Comparison of ENCODE assay signal across 20 cellular contexts in genomic region chr4:10276152-10276551, GRCh38.
DNase-seq lines count a peak whose midpoint lies in the region; ATAC-seq, FAIRE-seq and TF ChIP-seq lines count a peak whose summit lies in the region.
"Had no signal": no experiment of that assay in that cellular context is flagged by ENCODE, and none has a peak within 500 bp of the region (broad histone marks: within the 10 kb centered on the region; RNA-seq: fewer than 3 reads in every experiment).

No MANE protein-coding gene starts in this region.

- H3K4me3 Mint-ChIP-seq in stimulated activated effector memory CD8-positive, alpha-beta T cell treated with anti-CD3 and anti-CD28 coated beads, Interleukin-12 subunit alpha, Interleukin-12 subunit beta, amount 100 ng/mL, for 72 hours: no peak overlapping the region
- H3K4me3 Mint-ChIP-seq: CD4-positive, alpha-beta T cell had no signal

- TF ChIP-seq EP300 in K562 (IDR thresholded peaks at IDR 0.05; ENCODE audit: low read length): no peak

- intact Hi-C loops in K562 (cut with micrococcal nuclease): no loop called here

- no peaks in the 10 kb centered on the region for H3K36me3 ChIP-seq in BLaER1 treated with 17β-estradiol and CSF1 and Interleukin-3, amounts not matched to agents 10 nM and 100 nM
- no peaks in the 10 kb centered on the region for H3K36me3 ChIP-seq in K562 (ENCODE audit: control insufficient read depth, insufficient read depth, low read length)
- H3K36me3 ChIP-seq: HAP-1 had no signal

- no peak for TF ChIP-seq RAD21 in K562 (CRISPR knock-in tag; conservative IDR thresholded peaks at IDR 0.05 in 1 of 2, IDR thresholded peaks at IDR 0.05 in 1 of 2)

- no peaks in the 10 kb centered on the region for H3K4me1 Mint-ChIP-seq in stimulated activated effector memory CD8-positive, alpha-beta T cell treated with anti-CD3 and anti-CD28 coated beads, Interleukin-12 subunit alpha, Interleukin-12 subunit beta, amount 100 ng/mL, for 72 hours

- no peaks in the 10 kb centered on the region for H3K79me2 ChIP-seq in K562 (ENCODE audit: control insufficient read depth, insufficient read depth, low read length)

- H3K27ac ChIP-seq in BLaER1 treated with 17β-estradiol and CSF1 and Interleukin-3, amounts not matched to agents 10 nM and 100 nM: no peak overlapping the region
- H3K27ac ChIP-seq in K562 (ENCODE audit: extremely low read depth, low read depth, low read length): no peak overlapping the region
- H3K27ac ChIP-seq: A549, HL-60 had no signal

- H3K4me2 ChIP-seq in BLaER1 treated with 17β-estradiol and CSF1 and Interleukin-3, amounts not matched to agents 10 nM and 100 nM: peak overlapping the region; percentile 24 to 54 (median 37); a peak in 21 of 22 replicates
- no peak overlapping the region for H3K4me2 ChIP-seq in K562 (ENCODE audit: insufficient read depth, low read length)
- H3K4me2 ChIP-seq: A549 had no signal

- H3K4me1 ChIP-seq in BLaER1 treated with 17β-estradiol and CSF1 and Interleukin-3, amounts not matched to agents 10 nM and 100 nM: peaks cover 13 to 31% (median 21%) of the 10 kb centered on the region in 10 experiments; a peak in 19 of 20 replicates
- H3K4me1 ChIP-seq in K562 (replicated peaks in 1 of 2; ENCODE audit: control insufficient read depth in 2 of 2, insufficient read depth in 2 of 2, low read length in 2 of 2): peaks cover 0 to 15% of the 10 kb centered on the region in 2 experiments; a peak in 4 of 5 replicates
- H3K4me1 ChIP-seq: A549, HAP-1 had no signal

- TF ChIP-seq CTCF in K562 (IDR thresholded peaks at IDR 0.05 in 2 of 3, conservative IDR thresholded peaks at IDR 0.05 in 1 of 3; ENCODE audit: insufficient read depth in 2 of 3, low read depth in 1 of 3, low read length in 3 of 3): no peak

- WGBS in K562 (ENCODE audit: insufficient coverage, low coverage, missing lambda C conversion rate): 37% methylated on average over 4 of the region's 4 CpGs

- CTCF ChIA-PET in K562 (lab: Yijun Ruan, JAX; ENCODE audit: low intra/inter-chr PET ratio): no interaction called here

- FAIRE-seq in K562 (lab: Jason Lieb, UNC): no peak
- FAIRE-seq: A549, GM19239, H1 had no signal

- H3K9me1 ChIP-seq in K562 (ENCODE audit: control insufficient read depth, insufficient read depth, low read length): no peaks in the 10 kb centered on the region

- ATAC-seq in K562 (peak; percentile 33; the same call in 2 of the 3 replicates), SK-N-SH treated with all-trans-retinoic acid at 6 μM for 48 hours (no peak)
- ATAC-seq in stimulated activated effector memory CD8-positive, alpha-beta T cell treated with anti-CD3 and anti-CD28 coated beads, Interleukin-12 subunit alpha, Interleukin-12 subunit beta, amount 100 ng/mL, for 72 hours: peak; percentile 38
- ATAC-seq: A549 had no signal

- H3K27me3 ChIP-seq in BLaER1 treated with 17β-estradiol and CSF1 and Interleukin-3, amounts not matched to agents 10 nM and 100 nM: no peaks in the 10 kb centered on the region
- no peaks in the 10 kb centered on the region for H3K27me3 ChIP-seq in K562 (ENCODE audit: control insufficient read depth in 2 of 2, insufficient read depth in 2 of 2, low read length in 2 of 2)

- no peaks in the 10 kb centered on the region for H3K9me3 Mint-ChIP-seq in stimulated activated effector memory CD8-positive, alpha-beta T cell treated with anti-CD3 and anti-CD28 coated beads, Interleukin-12 subunit alpha, Interleukin-12 subunit beta, amount 100 ng/mL, for 72 hours
- H3K9me3 Mint-ChIP-seq: CD4-positive, alpha-beta T cell had no signal

- peaks cover 0 to 4% (median 0%) of the 10 kb centered on the region in 11 experiments; a peak in 1 of 22 replicates for H3K9me3 ChIP-seq in BLaER1 treated with 17β-estradiol and CSF1 and Interleukin-3, amounts not matched to agents 10 nM and 100 nM (replicated peaks in 1 of 11)
- no peaks in the 10 kb centered on the region for H3K9me3 ChIP-seq in K562 (replicated peaks; ENCODE audit: control insufficient read depth, insufficient read depth, low read depth, low read length)
- H3K9me3 ChIP-seq: A549, HAP-1 had no signal

- DNase-seq in M059J (ENCODE audit: low read depth) (peak; percentile 65), K562 (ENCODE audit: extremely low read depth in 1 of 4, low spot score in 3 of 4) (no peak), NCI-H345 treated with DMSO at 0.1 percent for 48 hours (lab: John Stamatoyannopoulos, UW; ENCODE audit: unreplicated experiment) (no peak), foreskin melanocyte (no peak)
- DNase-seq in stimulated activated effector memory CD8-positive, alpha-beta T cell treated with anti-CD3 and anti-CD28 coated beads, Interleukin-12 subunit alpha, Interleukin-12 subunit beta, amount 100 ng/mL, for 72 hours (ENCODE audit: low spot score in 2 of 2): no peak
- no peak for DNase-seq in activated CD4-positive, CD25-positive, alpha-beta regulatory T cell (lab: John Stamatoyannopoulos, UW)
- DNase-seq: AML-193; C1 segment of cervical spinal cord; Calu3; CD4-positive, alpha-beta T cell; DMS 273 treated with DMSO at 0.1 percent for 48 hours; GDM1; KBM-7 had no signal

- H3K36me3 Mint-ChIP-seq in stimulated activated effector memory CD8-positive, alpha-beta T cell treated with anti-CD3 and anti-CD28 coated beads, Interleukin-12 subunit alpha, Interleukin-12 subunit beta, amount 100 ng/mL, for 72 hours: no peaks in the 10 kb centered on the region

- TF ChIP-seq POLR2A in K562 (conservative IDR thresholded peaks at IDR 0.05): no peak

- no peaks in the 10 kb centered on the region for H4K20me1 ChIP-seq in BLaER1 treated with 17β-estradiol and CSF1 and Interleukin-3, amounts not matched to agents 10 nM and 100 nM
- no peaks in the 10 kb centered on the region for H4K20me1 ChIP-seq in K562 (replicated peaks; ENCODE audit: control insufficient read depth, insufficient read depth, low read length)

- POLR2A ChIA-PET in K562 (lab: Yijun Ruan, JAX): no interaction called here

- BruUV-seq in K562 (replicated peaks; lab: Mats Ljungman, UMichigan): no TSS peak

- no peak overlapping the region for H3K4me3 ChIP-seq in BLaER1 treated with 17β-estradiol and CSF1 and Interleukin-3, amounts not matched to agents 10 nM and 100 nM
- H3K4me3 ChIP-seq in K562: no peak overlapping the region
- H3K4me3 ChIP-seq: A549, HAP-1 had no signal

- H3K27ac Mint-ChIP-seq in stimulated activated effector memory CD8-positive, alpha-beta T cell treated with anti-CD3 and anti-CD28 coated beads, Interleukin-12 subunit alpha, Interleukin-12 subunit beta, amount 100 ng/mL, for 72 hours: no peak overlapping the region
- H3K27ac Mint-ChIP-seq: CD4-positive, alpha-beta T cell had no signal

- no peak overlapping the region for H3K9ac ChIP-seq in BLaER1 treated with 17β-estradiol and CSF1 and Interleukin-3, amounts not matched to agents 10 nM and 100 nM
- H3K9ac ChIP-seq in K562 (ENCODE audit: insufficient read depth in 1 of 2, low read depth in 2 of 2, low read length in 2 of 2): no peak overlapping the region

- in situ Hi-C loops in K562 (cut with MboI): no loop called here

- H2AFZ ChIP-seq in K562 (ENCODE audit: low read depth, low read length): peak overlapping the region; percentile 30; the same call in 1 of the 2 replicates

TF ChIP-seq in K562, 482 proteins besides CTCF, POLR2A, EP300 and RAD21 (continues in another document):
- no peak for TF ChIP-seq TAL1 (IDR thresholded peaks at IDR 0.05)
- TF ChIP-seq MEIS2 (IDR thresholded peaks at IDR 0.05; ENCODE audit: partially characterized antibody): peak; percentile 27
- TF ChIP-seq, protein P1, sequence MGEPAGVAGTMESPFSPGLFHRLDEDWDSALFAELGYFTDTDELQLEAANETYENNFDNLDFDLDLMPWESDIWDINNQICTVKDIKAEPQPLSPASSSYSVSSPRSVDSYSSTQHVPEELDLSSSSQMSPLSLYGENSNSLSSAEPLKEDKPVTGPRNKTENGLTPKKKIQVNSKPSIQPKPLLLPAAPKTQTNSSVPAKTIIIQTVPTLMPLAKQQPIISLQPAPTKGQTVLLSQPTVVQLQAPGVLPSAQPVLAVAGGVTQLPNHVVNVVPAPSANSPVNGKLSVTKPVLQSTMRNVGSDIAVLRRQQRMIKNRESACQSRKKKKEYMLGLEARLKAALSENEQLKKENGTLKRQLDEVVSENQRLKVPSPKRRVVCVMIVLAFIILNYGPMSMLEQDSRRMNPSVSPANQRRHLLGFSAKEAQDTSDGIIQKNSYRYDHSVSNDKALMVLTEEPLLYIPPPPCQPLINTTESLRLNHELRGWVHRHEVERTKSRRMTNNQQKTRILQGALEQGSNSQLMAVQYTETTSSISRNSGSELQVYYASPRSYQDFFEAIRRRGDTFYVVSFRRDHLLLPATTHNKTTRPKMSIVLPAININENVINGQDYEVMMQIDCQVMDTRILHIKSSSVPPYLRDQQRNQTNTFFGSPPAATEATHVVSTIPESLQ (CRISPR knock-in tag; IDR thresholded peaks at IDR 0.05): no peak
- 0 out of 2 replicates have a peak, but pooled peaks have one; percentile 33 for TF ChIP-seq FOSL1 (tag; conservative IDR thresholded peaks at IDR 0.05)

TF ChIP-seq in SK-N-SH treated with all-trans-retinoic acid at 6 μM for 48 hours, 23 proteins besides CTCF, POLR2A, EP300 and RAD21 (continues in another document):
- no peak for TF ChIP-seq ESRRG (CRISPR knock-in tag; IDR thresholded peaks at IDR 0.05)
- no peak for TF ChIP-seq CSDC2 (CRISPR knock-in tag; IDR thresholded peaks at IDR 0.05)
- no peak for TF ChIP-seq ZFP30 (CRISPR knock-in tag; IDR thresholded peaks at IDR 0.05)
- TF ChIP-seq ZNF565 (CRISPR knock-in tag; conservative IDR thresholded peaks at IDR 0.05; ENCODE audit: low read depth): no peak
- no peak for TF ChIP-seq ISL1 (CRISPR knock-in tag; IDR thresholded peaks at IDR 0.05)
- no peak for TF ChIP-seq TSHZ2 (CRISPR knock-in tag; IDR thresholded peaks at IDR 0.05)
